Comparison of ENCODE assay signal across 1 cellular context in the genomic region with DNA sequence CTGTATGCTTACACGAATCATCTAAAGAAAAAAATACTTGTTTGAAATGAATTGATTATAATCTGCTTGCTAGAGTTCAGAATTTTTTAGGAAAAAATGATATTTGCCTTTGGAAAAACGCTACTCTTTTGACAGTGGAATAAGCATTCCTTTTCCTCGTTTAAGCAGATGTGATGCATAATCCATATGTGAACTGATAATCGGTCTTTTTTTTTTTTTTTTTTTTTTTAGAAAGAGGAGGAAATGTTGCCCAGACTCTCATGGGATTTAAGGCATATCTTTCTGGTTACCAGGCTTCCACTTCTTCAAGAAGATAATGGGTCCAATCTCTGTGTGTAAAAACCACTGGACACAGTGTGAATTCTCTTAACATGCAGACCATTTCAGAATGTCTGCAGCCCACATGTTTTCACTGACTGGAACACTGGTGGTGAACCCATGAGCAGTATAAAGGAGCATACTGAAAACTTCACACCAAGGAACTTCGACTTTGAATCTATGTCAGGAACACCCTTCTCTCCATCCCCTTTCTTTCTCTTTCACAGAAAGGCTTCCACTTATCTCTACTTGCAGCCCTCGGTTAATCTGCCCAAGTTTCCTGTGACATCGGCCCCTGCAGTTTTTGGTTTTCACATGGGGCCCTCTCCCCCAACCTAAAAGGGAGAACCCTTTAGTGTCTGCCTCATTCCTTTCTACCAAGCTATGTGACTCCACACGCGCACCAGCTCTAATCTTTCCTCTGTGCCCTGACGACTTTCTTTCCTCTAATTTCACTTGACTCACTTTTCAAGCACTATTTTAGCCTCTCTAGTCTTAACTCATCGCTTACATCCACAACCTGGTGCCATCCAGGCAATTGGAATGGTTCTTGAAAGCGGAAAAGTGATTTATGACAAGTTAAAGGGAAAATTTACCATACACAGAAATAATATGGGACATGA.
TF ChIP-seq lines count a peak whose summit lies in the region.

No MANE protein-coding gene starts in this region.

TF ChIP-seq in K562, 482 proteins besides CTCF, POLR2A, EP300 and RAD21 (continued from another document and continues in another):
- TF ChIP-seq, protein P1, sequence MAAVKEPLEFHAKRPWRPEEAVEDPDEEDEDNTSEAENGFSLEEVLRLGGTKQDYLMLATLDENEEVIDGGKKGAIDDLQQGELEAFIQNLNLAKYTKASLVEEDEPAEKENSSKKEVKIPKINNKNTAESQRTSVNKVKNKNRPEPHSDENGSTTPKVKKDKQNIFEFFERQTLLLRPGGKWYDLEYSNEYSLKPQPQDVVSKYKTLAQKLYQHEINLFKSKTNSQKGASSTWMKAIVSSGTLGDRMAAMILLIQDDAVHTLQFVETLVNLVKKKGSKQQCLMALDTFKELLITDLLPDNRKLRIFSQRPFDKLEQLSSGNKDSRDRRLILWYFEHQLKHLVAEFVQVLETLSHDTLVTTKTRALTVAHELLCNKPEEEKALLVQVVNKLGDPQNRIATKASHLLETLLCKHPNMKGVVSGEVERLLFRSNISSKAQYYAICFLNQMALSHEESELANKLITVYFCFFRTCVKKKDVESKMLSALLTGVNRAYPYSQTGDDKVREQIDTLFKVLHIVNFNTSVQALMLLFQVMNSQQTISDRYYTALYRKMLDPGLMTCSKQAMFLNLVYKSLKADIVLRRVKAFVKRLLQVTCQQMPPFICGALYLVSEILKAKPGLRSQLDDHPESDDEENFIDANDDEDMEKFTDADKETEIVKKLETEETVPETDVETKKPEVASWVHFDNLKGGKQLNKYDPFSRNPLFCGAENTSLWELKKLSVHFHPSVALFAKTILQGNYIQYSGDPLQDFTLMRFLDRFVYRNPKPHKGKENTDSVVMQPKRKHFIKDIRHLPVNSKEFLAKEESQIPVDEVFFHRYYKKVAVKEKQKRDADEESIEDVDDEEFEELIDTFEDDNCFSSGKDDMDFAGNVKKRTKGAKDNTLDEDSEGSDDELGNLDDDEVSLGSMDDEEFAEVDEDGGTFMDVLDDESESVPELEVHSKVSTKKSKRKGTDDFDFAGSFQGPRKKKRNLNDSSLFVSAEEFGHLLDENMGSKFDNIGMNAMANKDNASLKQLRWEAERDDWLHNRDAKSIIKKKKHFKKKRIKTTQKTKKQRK (IDR thresholded peaks at IDR 0.05; ENCODE audit: borderline replicate concordance, low read depth, low read length) = no peak
- TF ChIP-seq IRF2 (CRISPR knock-in tag; IDR thresholded peaks at IDR 0.05) (no peak), COPS2 (conservative IDR thresholded peaks at IDR 0.05) (no peak), HIVEP1 (CRISPR knock-in tag; IDR thresholded peaks at IDR 0.05) (no peak), ZNF584 (CRISPR knock-in tag; IDR thresholded peaks at IDR 0.05; ENCODE audit: low read depth) (no peak), LEF1 (IDR thresholded peaks at IDR 0.05) (peak; percentile 96), NFE2L1 (tag; IDR thresholded peaks at IDR 0.05; ENCODE audit: borderline replicate concordance, low read depth) (no peak), CBX3 (IDR thresholded peaks at IDR 0.05; ENCODE audit: borderline replicate concordance in 1 of 2, low read length in 2 of 2) (peak in 1 of 2 experiments; percentile 29; a peak in 1 of 3 replicates), MIER1 (IDR thresholded peaks at IDR 0.05; ENCODE audit: low read depth) (peak; percentile 64; the same call in 1 of the 2 replicates), GATAD2B (IDR thresholded peaks at IDR 0.05; ENCODE audit: borderline replicate concordance) (0 out of 2 replicates have a peak, but pooled peaks have one; percentile 11), ZNF436 (CRISPR knock-in tag; IDR thresholded peaks at IDR 0.05) (no peak), SRSF9 (IDR thresholded peaks at IDR 0.05; ENCODE audit: borderline replicate concordance, low read depth, low read length) (no peak), ZKSCAN8 (CRISPR knock-in tag; IDR thresholded peaks at IDR 0.05) (no peak), PHB (CRISPR knock-in tag; IDR thresholded peaks at IDR 0.05) (no peak), HDAC1 (IDR thresholded peaks at IDR 0.05) (peak in 1 of 2 experiments; percentile 85; a peak in 2 of 4 replicates), HMGN3 (IDR thresholded peaks at IDR 0.05; ENCODE audit: borderline replicate concordance, extremely low read depth, insufficient read length, low read depth, low read length) (no peak)
- TF ChIP-seq, protein P2, sequence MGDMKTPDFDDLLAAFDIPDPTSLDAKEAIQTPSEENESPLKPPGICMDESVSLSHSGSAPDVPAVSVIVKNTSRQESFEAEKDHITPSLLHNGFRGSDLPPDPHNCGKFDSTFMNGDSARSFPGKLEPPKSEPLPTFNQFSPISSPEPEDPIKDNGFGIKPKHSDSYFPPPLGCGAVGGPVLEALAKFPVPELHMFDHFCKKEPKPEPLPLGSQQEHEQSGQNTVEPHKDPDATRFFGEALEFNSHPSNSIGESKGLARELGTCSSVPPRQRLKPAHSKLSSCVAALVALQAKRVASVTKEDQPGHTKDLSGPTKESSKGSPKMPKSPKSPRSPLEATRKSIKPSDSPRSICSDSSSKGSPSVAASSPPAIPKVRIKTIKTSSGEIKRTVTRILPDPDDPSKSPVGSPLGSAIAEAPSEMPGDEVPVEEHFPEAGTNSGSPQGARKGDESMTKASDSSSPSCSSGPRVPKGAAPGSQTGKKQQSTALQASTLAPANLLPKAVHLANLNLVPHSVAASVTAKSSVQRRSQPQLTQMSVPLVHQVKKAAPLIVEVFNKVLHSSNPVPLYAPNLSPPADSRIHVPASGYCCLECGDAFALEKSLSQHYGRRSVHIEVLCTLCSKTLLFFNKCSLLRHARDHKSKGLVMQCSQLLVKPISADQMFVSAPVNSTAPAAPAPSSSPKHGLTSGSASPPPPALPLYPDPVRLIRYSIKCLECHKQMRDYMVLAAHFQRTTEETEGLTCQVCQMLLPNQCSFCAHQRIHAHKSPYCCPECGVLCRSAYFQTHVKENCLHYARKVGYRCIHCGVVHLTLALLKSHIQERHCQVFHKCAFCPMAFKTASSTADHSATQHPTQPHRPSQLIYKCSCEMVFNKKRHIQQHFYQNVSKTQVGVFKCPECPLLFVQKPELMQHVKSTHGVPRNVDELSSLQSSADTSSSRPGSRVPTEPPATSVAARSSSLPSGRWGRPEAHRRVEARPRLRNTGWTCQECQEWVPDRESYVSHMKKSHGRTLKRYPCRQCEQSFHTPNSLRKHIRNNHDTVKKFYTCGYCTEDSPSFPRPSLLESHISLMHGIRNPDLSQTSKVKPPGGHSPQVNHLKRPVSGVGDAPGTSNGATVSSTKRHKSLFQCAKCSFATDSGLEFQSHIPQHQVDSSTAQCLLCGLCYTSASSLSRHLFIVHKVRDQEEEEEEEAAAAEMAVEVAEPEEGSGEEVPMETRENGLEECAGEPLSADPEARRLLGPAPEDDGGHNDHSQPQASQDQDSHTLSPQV (IDR thresholded peaks at IDR 0.05) = peak; percentile 54; the same call in 1 of the 2 replicates
- TF ChIP-seq, protein P3, sequence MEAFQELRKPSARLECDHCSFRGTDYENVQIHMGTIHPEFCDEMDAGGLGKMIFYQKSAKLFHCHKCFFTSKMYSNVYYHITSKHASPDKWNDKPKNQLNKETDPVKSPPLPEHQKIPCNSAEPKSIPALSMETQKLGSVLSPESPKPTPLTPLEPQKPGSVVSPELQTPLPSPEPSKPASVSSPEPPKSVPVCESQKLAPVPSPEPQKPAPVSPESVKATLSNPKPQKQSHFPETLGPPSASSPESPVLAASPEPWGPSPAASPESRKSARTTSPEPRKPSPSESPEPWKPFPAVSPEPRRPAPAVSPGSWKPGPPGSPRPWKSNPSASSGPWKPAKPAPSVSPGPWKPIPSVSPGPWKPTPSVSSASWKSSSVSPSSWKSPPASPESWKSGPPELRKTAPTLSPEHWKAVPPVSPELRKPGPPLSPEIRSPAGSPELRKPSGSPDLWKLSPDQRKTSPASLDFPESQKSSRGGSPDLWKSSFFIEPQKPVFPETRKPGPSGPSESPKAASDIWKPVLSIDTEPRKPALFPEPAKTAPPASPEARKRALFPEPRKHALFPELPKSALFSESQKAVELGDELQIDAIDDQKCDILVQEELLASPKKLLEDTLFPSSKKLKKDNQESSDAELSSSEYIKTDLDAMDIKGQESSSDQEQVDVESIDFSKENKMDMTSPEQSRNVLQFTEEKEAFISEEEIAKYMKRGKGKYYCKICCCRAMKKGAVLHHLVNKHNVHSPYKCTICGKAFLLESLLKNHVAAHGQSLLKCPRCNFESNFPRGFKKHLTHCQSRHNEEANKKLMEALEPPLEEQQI (IDR thresholded peaks at IDR 0.05) = peak; percentile 89
- TF ChIP-seq, protein P4, sequence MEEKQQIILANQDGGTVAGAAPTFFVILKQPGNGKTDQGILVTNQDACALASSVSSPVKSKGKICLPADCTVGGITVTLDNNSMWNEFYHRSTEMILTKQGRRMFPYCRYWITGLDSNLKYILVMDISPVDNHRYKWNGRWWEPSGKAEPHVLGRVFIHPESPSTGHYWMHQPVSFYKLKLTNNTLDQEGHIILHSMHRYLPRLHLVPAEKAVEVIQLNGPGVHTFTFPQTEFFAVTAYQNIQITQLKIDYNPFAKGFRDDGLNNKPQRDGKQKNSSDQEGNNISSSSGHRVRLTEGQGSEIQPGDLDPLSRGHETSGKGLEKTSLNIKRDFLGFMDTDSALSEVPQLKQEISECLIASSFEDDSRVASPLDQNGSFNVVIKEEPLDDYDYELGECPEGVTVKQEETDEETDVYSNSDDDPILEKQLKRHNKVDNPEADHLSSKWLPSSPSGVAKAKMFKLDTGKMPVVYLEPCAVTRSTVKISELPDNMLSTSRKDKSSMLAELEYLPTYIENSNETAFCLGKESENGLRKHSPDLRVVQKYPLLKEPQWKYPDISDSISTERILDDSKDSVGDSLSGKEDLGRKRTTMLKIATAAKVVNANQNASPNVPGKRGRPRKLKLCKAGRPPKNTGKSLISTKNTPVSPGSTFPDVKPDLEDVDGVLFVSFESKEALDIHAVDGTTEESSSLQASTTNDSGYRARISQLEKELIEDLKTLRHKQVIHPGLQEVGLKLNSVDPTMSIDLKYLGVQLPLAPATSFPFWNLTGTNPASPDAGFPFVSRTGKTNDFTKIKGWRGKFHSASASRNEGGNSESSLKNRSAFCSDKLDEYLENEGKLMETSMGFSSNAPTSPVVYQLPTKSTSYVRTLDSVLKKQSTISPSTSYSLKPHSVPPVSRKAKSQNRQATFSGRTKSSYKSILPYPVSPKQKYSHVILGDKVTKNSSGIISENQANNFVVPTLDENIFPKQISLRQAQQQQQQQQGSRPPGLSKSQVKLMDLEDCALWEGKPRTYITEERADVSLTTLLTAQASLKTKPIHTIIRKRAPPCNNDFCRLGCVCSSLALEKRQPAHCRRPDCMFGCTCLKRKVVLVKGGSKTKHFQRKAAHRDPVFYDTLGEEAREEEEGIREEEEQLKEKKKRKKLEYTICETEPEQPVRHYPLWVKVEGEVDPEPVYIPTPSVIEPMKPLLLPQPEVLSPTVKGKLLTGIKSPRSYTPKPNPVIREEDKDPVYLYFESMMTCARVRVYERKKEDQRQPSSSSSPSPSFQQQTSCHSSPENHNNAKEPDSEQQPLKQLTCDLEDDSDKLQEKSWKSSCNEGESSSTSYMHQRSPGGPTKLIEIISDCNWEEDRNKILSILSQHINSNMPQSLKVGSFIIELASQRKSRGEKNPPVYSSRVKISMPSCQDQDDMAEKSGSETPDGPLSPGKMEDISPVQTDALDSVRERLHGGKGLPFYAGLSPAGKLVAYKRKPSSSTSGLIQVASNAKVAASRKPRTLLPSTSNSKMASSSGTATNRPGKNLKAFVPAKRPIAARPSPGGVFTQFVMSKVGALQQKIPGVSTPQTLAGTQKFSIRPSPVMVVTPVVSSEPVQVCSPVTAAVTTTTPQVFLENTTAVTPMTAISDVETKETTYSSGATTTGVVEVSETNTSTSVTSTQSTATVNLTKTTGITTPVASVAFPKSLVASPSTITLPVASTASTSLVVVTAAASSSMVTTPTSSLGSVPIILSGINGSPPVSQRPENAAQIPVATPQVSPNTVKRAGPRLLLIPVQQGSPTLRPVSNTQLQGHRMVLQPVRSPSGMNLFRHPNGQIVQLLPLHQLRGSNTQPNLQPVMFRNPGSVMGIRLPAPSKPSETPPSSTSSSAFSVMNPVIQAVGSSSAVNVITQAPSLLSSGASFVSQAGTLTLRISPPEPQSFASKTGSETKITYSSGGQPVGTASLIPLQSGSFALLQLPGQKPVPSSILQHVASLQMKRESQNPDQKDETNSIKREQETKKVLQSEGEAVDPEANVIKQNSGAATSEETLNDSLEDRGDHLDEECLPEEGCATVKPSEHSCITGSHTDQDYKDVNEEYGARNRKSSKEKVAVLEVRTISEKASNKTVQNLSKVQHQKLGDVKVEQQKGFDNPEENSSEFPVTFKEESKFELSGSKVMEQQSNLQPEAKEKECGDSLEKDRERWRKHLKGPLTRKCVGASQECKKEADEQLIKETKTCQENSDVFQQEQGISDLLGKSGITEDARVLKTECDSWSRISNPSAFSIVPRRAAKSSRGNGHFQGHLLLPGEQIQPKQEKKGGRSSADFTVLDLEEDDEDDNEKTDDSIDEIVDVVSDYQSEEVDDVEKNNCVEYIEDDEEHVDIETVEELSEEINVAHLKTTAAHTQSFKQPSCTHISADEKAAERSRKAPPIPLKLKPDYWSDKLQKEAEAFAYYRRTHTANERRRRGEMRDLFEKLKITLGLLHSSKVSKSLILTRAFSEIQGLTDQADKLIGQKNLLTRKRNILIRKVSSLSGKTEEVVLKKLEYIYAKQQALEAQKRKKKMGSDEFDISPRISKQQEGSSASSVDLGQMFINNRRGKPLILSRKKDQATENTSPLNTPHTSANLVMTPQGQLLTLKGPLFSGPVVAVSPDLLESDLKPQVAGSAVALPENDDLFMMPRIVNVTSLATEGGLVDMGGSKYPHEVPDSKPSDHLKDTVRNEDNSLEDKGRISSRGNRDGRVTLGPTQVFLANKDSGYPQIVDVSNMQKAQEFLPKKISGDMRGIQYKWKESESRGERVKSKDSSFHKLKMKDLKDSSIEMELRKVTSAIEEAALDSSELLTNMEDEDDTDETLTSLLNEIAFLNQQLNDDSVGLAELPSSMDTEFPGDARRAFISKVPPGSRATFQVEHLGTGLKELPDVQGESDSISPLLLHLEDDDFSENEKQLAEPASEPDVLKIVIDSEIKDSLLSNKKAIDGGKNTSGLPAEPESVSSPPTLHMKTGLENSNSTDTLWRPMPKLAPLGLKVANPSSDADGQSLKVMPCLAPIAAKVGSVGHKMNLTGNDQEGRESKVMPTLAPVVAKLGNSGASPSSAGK (IDR thresholded peaks at IDR 0.05) = peak; percentile 62
- TF ChIP-seq, protein P5, sequence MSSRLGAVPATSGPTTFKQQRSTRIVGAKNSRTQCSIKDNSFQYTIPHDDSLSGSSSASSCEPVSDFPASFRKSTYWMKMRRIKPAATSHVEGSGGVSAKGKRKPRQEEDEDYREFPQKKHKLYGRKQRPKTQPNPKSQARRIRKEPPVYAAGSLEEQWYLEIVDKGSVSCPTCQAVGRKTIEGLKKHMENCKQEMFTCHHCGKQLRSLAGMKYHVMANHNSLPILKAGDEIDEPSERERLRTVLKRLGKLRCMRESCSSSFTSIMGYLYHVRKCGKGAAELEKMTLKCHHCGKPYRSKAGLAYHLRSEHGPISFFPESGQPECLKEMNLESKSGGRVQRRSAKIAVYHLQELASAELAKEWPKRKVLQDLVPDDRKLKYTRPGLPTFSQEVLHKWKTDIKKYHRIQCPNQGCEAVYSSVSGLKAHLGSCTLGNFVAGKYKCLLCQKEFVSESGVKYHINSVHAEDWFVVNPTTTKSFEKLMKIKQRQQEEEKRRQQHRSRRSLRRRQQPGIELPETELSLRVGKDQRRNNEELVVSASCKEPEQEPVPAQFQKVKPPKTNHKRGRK (tag; IDR thresholded peaks at IDR 0.05) = no peak
- TF ChIP-seq, protein P6, sequence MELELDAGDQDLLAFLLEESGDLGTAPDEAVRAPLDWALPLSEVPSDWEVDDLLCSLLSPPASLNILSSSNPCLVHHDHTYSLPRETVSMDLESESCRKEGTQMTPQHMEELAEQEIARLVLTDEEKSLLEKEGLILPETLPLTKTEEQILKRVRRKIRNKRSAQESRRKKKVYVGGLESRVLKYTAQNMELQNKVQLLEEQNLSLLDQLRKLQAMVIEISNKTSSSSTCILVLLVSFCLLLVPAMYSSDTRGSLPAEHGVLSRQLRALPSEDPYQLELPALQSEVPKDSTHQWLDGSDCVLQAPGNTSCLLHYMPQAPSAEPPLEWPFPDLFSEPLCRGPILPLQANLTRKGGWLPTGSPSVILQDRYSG (tag; conservative IDR thresholded peaks at IDR 0.05; ENCODE audit: low read depth) = no peak
